In genomic region chr21:35925497-35925896, GRCh38 we compare ENCODE assay signal across 9 cellular contexts.
A peak's percentile ranks its signal among the peaks of the same experiment; 100 is the strongest.
DNase-seq lines count a peak whose midpoint lies in the region; ATAC-seq and TF ChIP-seq lines count a peak whose summit lies in the region.
"Had no signal": no experiment of that assay in that cellular context is flagged by ENCODE, and none has a peak within 500 bp of the region (broad histone marks: within the 10 kb centered on the region; RNA-seq: fewer than 3 reads in every experiment).

No MANE protein-coding gene starts in this region.

- TF ChIP-seq CTCF in NB4 (IDR thresholded peaks at IDR 0.05; ENCODE audit: low read depth, low read length) (no peak), WTC11 (IDR thresholded peaks at IDR 0.05) (no peak)

- H3K4me3 Mint-ChIP-seq in WTC11: no peak overlapping the region

- in situ Hi-C loops in G401 (cut with HindIII; ENCODE audit: low sequenced_read_pairs): no loop called here

- CTCF ChIA-PET in WTC11 (lab: Charles Lee): no interaction called here

- peak; percentile 8 for DNase-seq in DMS79 treated with DMSO at 0.1 percent for 48 hours (lab: John Stamatoyannopoulos, UW)
- peak; percentile 51 for DNase-seq in NB4 (ENCODE audit: low read depth)
- DNase-seq in dermis blood vessel endothelial cell: peak; percentile 94
- peak; percentile 92 for DNase-seq in pulmonary artery endothelial cell (ENCODE audit: low read depth, low spot score)
- DNase-seq in activated effector memory CD4-positive, alpha-beta T cell treated with Interleukin-2 at 50 U/mL for 16 hours: no peak
- DNase-seq in G401 (ENCODE audit: low spot score): no peak
- no peak for DNase-seq in stimulated activated CD8-positive, alpha-beta memory T cell treated with anti-CD3 and anti-CD28 coated beads, Interleukin-4, amount 100 ng/mL, for 48 hours
- DNase-seq in WTC11 (ENCODE audit: low spot score): no peak
- DNase-seq: T-helper 9 cell had no signal

- H3K4me3 ChIP-seq in NB4 (ENCODE audit: low read depth, low read length): no peak overlapping the region

- H3K9me3 Mint-ChIP-seq in WTC11: peaks cover 6% of the 10 kb centered on the region

- no peak; the same call in 1 of the 2 replicates for ATAC-seq in WTC11

- H3K36me3 Mint-ChIP-seq in WTC11: no peaks in the 10 kb centered on the region

- no peaks in the 10 kb centered on the region for H3K27me3 Mint-ChIP-seq in WTC11 (ENCODE audit: low read depth)

- POLR2A ChIA-PET in WTC11 (lab: Charles Lee): no interaction called here

- TF ChIP-seq POLR2A in NB4 (IDR thresholded peaks at IDR 0.05; ENCODE audit: extremely low read depth, insufficient read length): no peak

- no peak overlapping the region for H3K27ac Mint-ChIP-seq in WTC11

- H3K4me1 Mint-ChIP-seq in WTC11: no peaks in the 10 kb centered on the region

TF ChIP-seq in WTC11, 78 proteins besides CTCF, POLR2A, EP300 and RAD21:
- TF ChIP-seq GTF2I (CRISPR knock-in tag; conservative IDR thresholded peaks at IDR 0.05) (no peak), ARID4B (CRISPR knock-in tag; IDR thresholded peaks at IDR 0.05; ENCODE audit: borderline replicate concordance) (no peak)
- TF ChIP-seq, protein P1, sequence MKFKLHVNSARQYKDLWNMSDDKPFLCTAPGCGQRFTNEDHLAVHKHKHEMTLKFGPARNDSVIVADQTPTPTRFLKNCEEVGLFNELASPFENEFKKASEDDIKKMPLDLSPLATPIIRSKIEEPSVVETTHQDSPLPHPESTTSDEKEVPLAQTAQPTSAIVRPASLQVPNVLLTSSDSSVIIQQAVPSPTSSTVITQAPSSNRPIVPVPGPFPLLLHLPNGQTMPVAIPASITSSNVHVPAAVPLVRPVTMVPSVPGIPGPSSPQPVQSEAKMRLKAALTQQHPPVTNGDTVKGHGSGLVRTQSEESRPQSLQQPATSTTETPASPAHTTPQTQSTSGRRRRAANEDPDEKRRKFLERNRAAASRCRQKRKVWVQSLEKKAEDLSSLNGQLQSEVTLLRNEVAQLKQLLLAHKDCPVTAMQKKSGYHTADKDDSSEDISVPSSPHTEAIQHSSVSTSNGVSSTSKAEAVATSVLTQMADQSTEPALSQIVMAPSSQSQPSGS (CRISPR knock-in tag; IDR thresholded peaks at IDR 0.05; ENCODE audit: borderline replicate concordance, low read depth): no peak

Comparison
In these comparisons a context has a peak if more than half of its experiments do, and no peak if none do; other contexts are left out.
1. DNase-seq: peak in DMS79 treated with DMSO at 0.1 percent for 48 hours (single experiment), NB4 (single experiment), dermis blood vessel endothelial cell (single experiment) and pulmonary artery endothelial cell (single experiment); none in activated effector memory CD4-positive, alpha-beta T cell treated with Interleukin-2 at 50 U/mL for 16 hours (single experiment), G401 (single experiment), stimulated activated CD8-positive, alpha-beta memory T cell treated with anti-CD3 and anti-CD28 coated beads, Interleukin-4, amount 100 ng/mL, for 48 hours (single experiment) and WTC11 (single experiment).